25 cellular contexts compared by ENCODE assay signal in genomic region chr16:3164121-3164991, GRCh38. TPM values are rescaled to one million over a fixed set of nuclear protein-coding genes. Genes with fewer than 3 reads are reported as not detected.
A peak's percentile ranks its signal among the peaks of the same experiment; 100 is the strongest.
DNase-seq lines count a peak whose midpoint lies in the region; ATAC-seq, FAIRE-seq and TF ChIP-seq lines count a peak whose summit lies in the region.
"Had no signal": no experiment of that assay in that cellular context is flagged by ENCODE, and none has a peak within 500 bp of the region (broad histone marks: within the 10 kb centered on the region; RNA-seq: fewer than 3 reads in every experiment).

No MANE protein-coding gene starts in this region.

- no peak for TF ChIP-seq CTCF in H1 (IDR thresholded peaks at IDR 0.05; ENCODE audit: control extremely low read depth in 1 of 3, insufficient read depth in 1 of 3, low read depth in 1 of 3, low read length in 3 of 3)

- no peak overlapping the region for H2BK5ac ChIP-seq in H1 (ENCODE audit: low read depth, low read length)
- H2BK5ac ChIP-seq in neuronal stem cell (ENCODE audit: low read length) = no peak overlapping the region

- H3K79me1 ChIP-seq in H1 (ENCODE audit: low read depth, low read length) (no peaks in the 10 kb centered on the region), neuronal stem cell (ENCODE audit: low read depth, low read length) (no peaks in the 10 kb centered on the region)

- no peak overlapping the region for H3K4ac ChIP-seq in H1 (replicated peaks; ENCODE audit: insufficient read length, low read depth, low read length)
- no peak overlapping the region for H3K4ac ChIP-seq in neuronal stem cell (ENCODE audit: low read length)

- no peak overlapping the region for H2AFZ ChIP-seq in H1 (ENCODE audit: low read length)
- peak overlapping the region; percentile 67 for H2AFZ ChIP-seq in neuronal stem cell (ENCODE audit: low read length)

- no peak for TF ChIP-seq RAD21 in H1 (IDR thresholded peaks at IDR 0.05 in 1 of 2, conservative IDR thresholded peaks at IDR 0.05 in 1 of 2; ENCODE audit: low read depth in 2 of 2, low read length in 2 of 2)

- no peak overlapping the region for H4K5ac ChIP-seq in H1 (ENCODE audit: insufficient read length, low read depth, low read length)

- H2BK120ac ChIP-seq in H1 (replicated peaks; ENCODE audit: low read depth, low read length) (no peak overlapping the region), neuronal stem cell (ENCODE audit: low read depth, low read length) (no peak overlapping the region)

- H3K18ac ChIP-seq in H1 (ENCODE audit: extremely low read depth, low read length) = no peak overlapping the region
- H3K18ac ChIP-seq in neuronal stem cell (ENCODE audit: low read length) = no peak overlapping the region

- H3K4me3 ChIP-seq in BLaER1 treated with 17β-estradiol and CSF1 and Interleukin-3, amounts not matched to agents 10 nM and 100 nM = no peak overlapping the region
- H3K4me3 ChIP-seq in H1 (ENCODE audit: extremely low read depth in 1 of 4, insufficient read depth in 2 of 4, low read depth in 3 of 4, low read length in 4 of 4) = no peak overlapping the region
- H3K4me3 ChIP-seq in neuronal stem cell (ENCODE audit: low read length in 2 of 2) = no peak overlapping the region
- H3K4me3 ChIP-seq: A549, GM12878, GM23248, SK-N-MC had no signal

- CTCF ChIA-PET in H1 (lab: Charles Lee; ENCODE audit: partially characterized antibody) = interaction anchor here (0.5 to 3.1 kb wide), 12 partner anchors 8 to 65 kb away, joined by 3 to 22 read pairs (median 4); partner anchors contain the start of gene ZSCAN10

- peaks cover 16 to 52% (median 43%) of the 10 kb centered on the region in 11 experiments for H3K27me3 ChIP-seq in BLaER1 treated with 17β-estradiol and CSF1 and Interleukin-3, amounts not matched to agents 10 nM and 100 nM
- H3K27me3 ChIP-seq in H1 (replicated peaks in 1 of 4; ENCODE audit: control insufficient read depth in 3 of 4, extremely low read depth in 1 of 4, insufficient read depth in 3 of 4, low read length in 3 of 4) (peaks cover 0 to 4% (median 1%) of the 10 kb centered on the region in 4 experiments; a peak in 3 of 7 replicates), neuronal stem cell (ENCODE audit: control insufficient read depth in 3 of 3, insufficient read depth in 3 of 3, low read depth in 1 of 3, low read length in 3 of 3) (peaks cover 0 to 28% (median 13%) of the 10 kb centered on the region in 3 experiments)

- H3K23ac ChIP-seq in H1 (ENCODE audit: insufficient read length) (no peak overlapping the region), neuronal stem cell (ENCODE audit: low read depth, low read length, poor library complexity) (no peak overlapping the region)

- no peaks in the 10 kb centered on the region for H3K9me3 ChIP-seq in BLaER1 treated with 17β-estradiol and CSF1 and Interleukin-3, amounts not matched to agents 10 nM and 100 nM (replicated peaks in 1 of 11)
- H3K9me3 ChIP-seq in H1 (ENCODE audit: insufficient read depth in 2 of 2, low read depth in 1 of 2, low read length in 1 of 2) (peaks cover 8 to 12% of the 10 kb centered on the region in 2 experiments), neuronal stem cell (replicated peaks in 1 of 2; ENCODE audit: control insufficient read depth in 2 of 2, insufficient read depth in 1 of 2, low read depth in 1 of 2, low read length in 2 of 2) (peaks cover 0 to 4% of the 10 kb centered on the region in 2 donors)
- H3K9me3 ChIP-seq: A549, BE2C had no signal

- H3K27ac ChIP-seq in BLaER1 treated with 17β-estradiol and CSF1 and Interleukin-3, amounts not matched to agents 10 nM and 100 nM = no peak overlapping the region
- H3K27ac ChIP-seq in H1 (ENCODE audit: low read depth, low read length) (no peak overlapping the region), neuronal stem cell (replicated peaks; ENCODE audit: low read length) (no peak overlapping the region)
- H3K27ac ChIP-seq: A549, GM23248, HL-60, SK-N-MC had no signal

- H3K9me3 Mint-ChIP-seq in IgD-negative memory B cell = no peaks in the 10 kb centered on the region
- H3K9me3 Mint-ChIP-seq: CD4-positive, alpha-beta T cell had no signal

- peak overlapping the region in 3 of 4 donors; percentile 28 to 58 (median 55) for H3K4me3 Mint-ChIP-seq in IgD-negative memory B cell
- H3K4me3 Mint-ChIP-seq: CD4-positive, alpha-beta T cell had no signal

- ATAC-seq in GM21723 (IDR thresholded peaks at IDR 0.05; ENCODE audit: unreplicated experiment) = no peak
- ATAC-seq: A549, GM12878 had no signal

- H4K91ac ChIP-seq in H1 (replicated peaks; ENCODE audit: insufficient read length, low read length) (no peak overlapping the region), neuronal stem cell (ENCODE audit: low read depth, low read length, poor library complexity) (no peak overlapping the region)

- H2AK5ac ChIP-seq in H1 (ENCODE audit: low read depth, low read length) (no peak overlapping the region), neuronal stem cell (ENCODE audit: low read depth, low read length) (no peak overlapping the region)

- WGBS in H1 (ENCODE audit: extremely low coverage in 1 of 2, insufficient coverage in 1 of 2, insufficient read length in 1 of 2, insufficient replicate concordance in 2 of 2, low coverage in 1 of 2, low lambda C conversion rate in 2 of 2, missing lambda C conversion rate in 1 of 2), 2 experiments = 93% methylated on average over 36 of the region's 37 CpGs; no CpG with 5 or more reads in 1 of the 2 experiments
- no CpG with 5 or more reads among the region's 37 CpGs for WGBS in neuronal stem cell (ENCODE audit: extremely low coverage in 2 of 2, insufficient read length in 2 of 2, insufficient replicate concordance in 1 of 2), 2 donors

- H3K23me2 ChIP-seq in H1 (ENCODE audit: low read depth, low read length) = no peaks in the 10 kb centered on the region

- H4K8ac ChIP-seq in H1 (ENCODE audit: extremely low read depth, insufficient read depth, low read length) = peak overlapping the region; percentile 35; the same call in 1 of the 2 replicates
- no peak overlapping the region for H4K8ac ChIP-seq in neuronal stem cell (ENCODE audit: low read depth, low read length)

- peak overlapping the region in 2 of 3 donors; percentile 39 to 59 for H3K27ac Mint-ChIP-seq in IgD-negative memory B cell
- H3K27ac Mint-ChIP-seq: CD4-positive, alpha-beta T cell had no signal

- H3K79me2 ChIP-seq in H1 (ENCODE audit: control insufficient read depth in 1 of 2, insufficient read depth in 2 of 2, low read length in 2 of 2) = no peaks in the 10 kb centered on the region

- H3K36me3 ChIP-seq in BLaER1 treated with 17β-estradiol and CSF1 and Interleukin-3, amounts not matched to agents 10 nM and 100 nM = no peaks in the 10 kb centered on the region
- H3K36me3 ChIP-seq in H1 (ENCODE audit: control insufficient read depth in 2 of 4, insufficient read depth in 4 of 4, low read length in 3 of 4) = no peaks in the 10 kb centered on the region
- no peaks in the 10 kb centered on the region for H3K36me3 ChIP-seq in neuronal stem cell (replicated peaks in 1 of 2; ENCODE audit: control insufficient read depth in 2 of 2, insufficient read depth in 2 of 2, low read length in 2 of 2)
- H3K36me3 ChIP-seq: BE2C had no signal

- H3K4me1 ChIP-seq in BLaER1 treated with 17β-estradiol and CSF1 and Interleukin-3, amounts not matched to agents 10 nM and 100 nM = peaks cover 25 to 47% (median 39%) of the 10 kb centered on the region in 10 experiments
- no peaks in the 10 kb centered on the region for H3K4me1 ChIP-seq in H1 (replicated peaks in 1 of 4; ENCODE audit: control insufficient read depth in 3 of 4, insufficient read depth in 4 of 4, low read length in 3 of 4)
- H3K4me1 ChIP-seq in neuronal stem cell (ENCODE audit: control insufficient read depth in 2 of 2, insufficient read depth in 1 of 2, low read depth in 1 of 2, low read length in 2 of 2) = no peaks in the 10 kb centered on the region
- H3K4me1 ChIP-seq: BE2C had no signal

- H3K14ac ChIP-seq in H1 (ENCODE audit: insufficient read length) (no peak overlapping the region), neuronal stem cell (ENCODE audit: low read length) (no peak overlapping the region)

- no peak overlapping the region for H2BK20ac ChIP-seq in H1 (ENCODE audit: low read length)

- H3K9ac ChIP-seq in BLaER1 treated with 17β-estradiol and CSF1 and Interleukin-3, amounts not matched to agents 10 nM and 100 nM = 0 out of 22 replicates have a peak overlapping the region, but pooled peaks of 1 of the 11 experiments have one; percentile 3
- no peak overlapping the region for H3K9ac ChIP-seq in H1 (replicated peaks in 1 of 4; ENCODE audit: extremely low read depth in 1 of 4, low read depth in 3 of 4, low read length in 3 of 4)
- H3K9ac ChIP-seq in neuronal stem cell (ENCODE audit: low read depth, low read length, poor library complexity) = no peak overlapping the region
- H3K9ac ChIP-seq: GM23248 had no signal

- DNase-seq in H1 (ENCODE audit: low read depth in 1 of 2, low spot score in 2 of 2) (no peak), neuronal stem cell (ENCODE audit: low spot score) (no peak), SKM-1 (lab: John Stamatoyannopoulos, UW; ENCODE audit: unreplicated experiment) (no peak), cerebellar nuclear complex (lab: John Stamatoyannopoulos, UW) (no peak)
- DNase-seq: BE2C; CD4-positive, alpha-beta T cell; COR-L47; DMS 273 treated with DMSO at 0.1 percent for 48 hours; DND-41; GM23248; Karpas-422; NCI-H1694; NCI-H2081 treated with DMSO at 0.1 percent for 48 hours; NCI-H446; NCI-H526 treated with DMSO at 0.1 percent for 48 hours; SHP77 treated with DMSO at 0.1 percent for 48 hours had no signal

- POLR2A ChIA-PET in H1 (lab: Charles Lee; ENCODE audit: partially characterized antibody) = interaction anchor here (0.6 kb wide), 2 partner anchors 29 to 95 kb away, joined by 3 to 4 read pairs; partner anchors contain the start of gene ZNF213

- FAIRE-seq in H1 (lab: Jason Lieb, UNC) = no peak
- FAIRE-seq: A549, GM12878 had no signal

- TF ChIP-seq POLR2A in H1 (IDR thresholded peaks at IDR 0.05; ENCODE audit: control extremely low read depth in 1 of 2, low read depth in 2 of 2, low read length in 2 of 2) = no peak

- H2BK15ac ChIP-seq in H1 (ENCODE audit: low read length) (no peak overlapping the region), neuronal stem cell (ENCODE audit: low read length) (no peak overlapping the region)

- no peak overlapping the region for H3K56ac ChIP-seq in H1 (replicated peaks; ENCODE audit: insufficient read length, low read depth, low read length)

- no peak for TF ChIP-seq EP300 in H1 (IDR thresholded peaks at IDR 0.05; ENCODE audit: borderline replicate concordance in 1 of 2, low read depth in 2 of 2, low read length in 2 of 2)

- H3K4me2 ChIP-seq in BLaER1 treated with 17β-estradiol and CSF1 and Interleukin-3, amounts not matched to agents 10 nM and 100 nM = peak overlapping the region in 10 of 11 experiments; percentile 3 to 86 (median 44); a peak in 13 of 22 replicates
- H3K4me2 ChIP-seq in H1 (ENCODE audit: insufficient read depth in 1 of 2, low read depth in 2 of 2, low read length in 2 of 2) (no peak overlapping the region), neuronal stem cell (ENCODE audit: insufficient read depth, low read length, poor library complexity, severe bottlenecking) (no peak overlapping the region)
- H3K4me2 ChIP-seq: A549 had no signal

- peaks cover 2 to 7% (median 4%) of the 10 kb centered on the region in 3 donors for H3K4me1 Mint-ChIP-seq in IgD-negative memory B cell

- no peaks in the 10 kb centered on the region for H3K36me3 Mint-ChIP-seq in IgD-negative memory B cell

- no peaks in the 10 kb centered on the region for H4K20me1 ChIP-seq in BLaER1 treated with 17β-estradiol and CSF1 and Interleukin-3, amounts not matched to agents 10 nM and 100 nM
- no peaks in the 10 kb centered on the region for H4K20me1 ChIP-seq in H1 (replicated peaks in 1 of 2; ENCODE audit: control insufficient read depth in 1 of 2, insufficient read depth in 2 of 2, low read length in 2 of 2)

- H2BK12ac ChIP-seq in H1 (ENCODE audit: low read depth, low read length) = no peak overlapping the region
- no peak overlapping the region for H2BK12ac ChIP-seq in neuronal stem cell (ENCODE audit: low read length)

- H3K27me3 Mint-ChIP-seq in IgD-negative memory B cell = peaks cover 4% of the 10 kb centered on the region
- H3K27me3 Mint-ChIP-seq: CD4-positive, alpha-beta T cell had no signal

RNA-seq across cellular contexts. Expression of gene OR1F1, which starts 23.6 kb away (rescaled TPM):
- polyA plus RNA-seq in IgD-negative memory B cell (not detected), H1 (2011; rRNA removed) (0.93 and 1.2 TPM in 2 replicates)
- 0.48 and 0.52 TPM in 2 replicates for total RNA-seq in H1 (2021; fragmentation: NEBNext Ultra II Directional; extraction: Animal tissue kit (Norgen Biotek cat#: 25700))
- polyA plus RNA-seq in H1 (2011; cell fraction: cytosol; rRNA removed) = 0.40 TPM
- 0.87 TPM for polyA plus RNA-seq in H1 (2011; cell fraction: nucleus; rRNA removed)
- polyA plus RNA-seq in H1 (2012, experiment 1 of 2) = 0.40 to 0.48 TPM (median 0.42 TPM) in 3 of 4 replicates, not detected in the other
- not detected for polyA plus RNA-seq in H1 (2012, experiment 2 of 2)
- 0.41 TPM for polyA plus RNA-seq in H1 (2013, experiment 1 of 2)
- polyA plus RNA-seq in H1 (2013, experiment 2 of 2) = 0.35 TPM
- 0.82 and 2.6 TPM in 2 replicates for polyA minus RNA-seq in H1 (2011; rRNA and poly(A)+ RNA removed)
- not detected for polyA minus RNA-seq in H1 (2011; cell fraction: cytosol; rRNA and poly(A)+ RNA removed)
- not detected for polyA minus RNA-seq in H1 (2011; cell fraction: nucleus; rRNA and poly(A)+ RNA removed)
- 0.21 TPM for polyA plus RNA-seq in neuronal stem cell (2013, experiment 1 of 2)
- 0.10 TPM for polyA plus RNA-seq in neuronal stem cell (2013, experiment 2 of 2)
- total RNA-seq: CD4-positive, alpha-beta T cell; GM12878; GM23248; HT-29; MCF 10A had no signal
- polyA plus RNA-seq: GM23248 had no signal

RNA-seq across cellular contexts. Expression of gene ZNF213, which starts 29.5 kb away (rescaled TPM):
- polyA plus RNA-seq in IgD-negative memory B cell = 1.9 TPM
- total RNA-seq in H1 (2021; fragmentation: NEBNext Ultra II Directional; extraction: Animal tissue kit (Norgen Biotek cat#: 25700)) = 6.9 and 7.3 TPM in 2 replicates
- 1.6 and 3.8 TPM in 2 replicates for polyA plus RNA-seq in H1 (2011; rRNA removed)
- polyA plus RNA-seq in H1 (2011; cell fraction: cytosol; rRNA removed) = 1.6 TPM
- 3.9 TPM for polyA plus RNA-seq in H1 (2011; cell fraction: nucleus; rRNA removed)
- 6.0 to 8.4 TPM (median 8.4 TPM) in 4 replicates for polyA plus RNA-seq in H1 (2012, experiment 1 of 2)
- polyA plus RNA-seq in H1 (2012, experiment 2 of 2) = 7.1 TPM
- 6.2 TPM for polyA plus RNA-seq in H1 (2013, experiment 1 of 2)
- 6.1 TPM for polyA plus RNA-seq in H1 (2013, experiment 2 of 2)
- polyA minus RNA-seq in H1 (2011; rRNA and poly(A)+ RNA removed) = 1.2 and 1.4 TPM in 2 replicates
- polyA minus RNA-seq in H1 (2011; cell fraction: cytosol; rRNA and poly(A)+ RNA removed) = 4.2 TPM
- 3.9 TPM for polyA minus RNA-seq in H1 (2011; cell fraction: nucleus; rRNA and poly(A)+ RNA removed)
- 8.2 TPM for polyA plus RNA-seq in neuronal stem cell (2013, experiment 1 of 2)
- 7.9 TPM for polyA plus RNA-seq in neuronal stem cell (2013, experiment 2 of 2)

RNA-seq across cellular contexts. Expression of gene ZNF205, which starts 52.0 kb away (rescaled TPM):
- not detected for polyA plus RNA-seq in IgD-negative memory B cell
- 17.0 and 19.1 TPM in 2 replicates for total RNA-seq in H1 (2021; fragmentation: NEBNext Ultra II Directional; extraction: Animal tissue kit (Norgen Biotek cat#: 25700))
- 19.9 and 28.5 TPM in 2 replicates for polyA plus RNA-seq in H1 (2011; rRNA removed)
- 26.2 TPM for polyA plus RNA-seq in H1 (2011; cell fraction: cytosol; rRNA removed)
- polyA plus RNA-seq in H1 (2011; cell fraction: nucleus; rRNA removed) = 23.3 TPM
- polyA plus RNA-seq in H1 (2012, experiment 1 of 2) = 10.8 to 18.0 TPM (median 16.3 TPM) in 4 replicates
- 13.8 TPM for polyA plus RNA-seq in H1 (2012, experiment 2 of 2)
- 9.9 TPM for polyA plus RNA-seq in H1 (2013, experiment 1 of 2)
- polyA plus RNA-seq in H1 (2013, experiment 2 of 2) = 10.4 TPM
- polyA minus RNA-seq in H1 (2011; rRNA and poly(A)+ RNA removed) = 4.6 and 7.3 TPM in 2 replicates
- polyA minus RNA-seq in H1 (2011; cell fraction: cytosol; rRNA and poly(A)+ RNA removed) = 15.5 TPM
- polyA minus RNA-seq in H1 (2011; cell fraction: nucleus; rRNA and poly(A)+ RNA removed) = 9.2 TPM
- 10.4 TPM for polyA plus RNA-seq in neuronal stem cell (2013, experiment 1 of 2)
- 9.9 TPM for polyA plus RNA-seq in neuronal stem cell (2013, experiment 2 of 2)
- total RNA-seq: CD4-positive, alpha-beta T cell had no signal

Comparison
In these comparisons a context has a peak if more than half of its experiments do, and no peak if none do; other contexts are left out.
1. H3K4me2 ChIP-seq: peak in BLaER1 treated with 17β-estradiol and CSF1 and Interleukin-3, amounts not matched to agents 10 nM and 100 nM (10 of 11); none in H1 (0 of 2) and neuronal stem cell (single experiment).
2. RNA of gene ZNF205, which starts 52.0 kb away (polyA plus RNA-seq): 9.9 to 28.5 TPM in H1; not detected in IgD-negative memory B cell (single experiment); every median in the first group is over 10 times any median in the second.